15 cellular contexts compared by ENCODE assay signal in the genomic region with DNA sequence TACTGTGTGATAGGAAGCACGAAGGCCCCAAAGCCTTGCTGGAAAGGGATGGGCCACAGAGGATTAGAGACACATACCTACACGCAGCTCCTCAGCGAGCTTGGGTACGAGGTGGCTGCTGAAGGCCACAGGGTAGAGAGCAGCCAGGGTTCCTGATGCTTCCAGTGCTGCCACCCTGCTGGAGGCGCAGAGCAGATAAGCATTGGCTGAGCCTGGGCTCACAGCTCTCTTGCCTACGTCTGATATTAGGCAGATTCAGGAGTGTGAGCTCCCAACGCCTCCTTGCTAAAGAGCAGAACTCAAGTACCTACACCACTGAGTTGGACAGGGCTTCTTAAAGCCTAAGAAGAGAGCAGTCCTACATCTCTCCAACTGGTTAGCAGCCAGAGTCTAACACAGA. TPM values are rescaled to one million over a fixed set of nuclear protein-coding genes. Genes with fewer than 3 reads are reported as not detected.
A peak's percentile ranks its signal among the peaks of the same experiment; 100 is the strongest.
DNase-seq lines count a peak whose midpoint lies in the region; ATAC-seq and TF ChIP-seq lines count a peak whose summit lies in the region.
"Had no signal": no experiment of that assay in that cellular context is flagged by ENCODE, and none has a peak within 500 bp of the region (broad histone marks: within the 10 kb centered on the region; RNA-seq: fewer than 3 reads in every experiment).

No MANE protein-coding gene starts in this region.

- no peaks in the 10 kb centered on the region for H3K79me1 ChIP-seq in neuronal stem cell (ENCODE audit: low read depth, low read length)

- H2BK120ac ChIP-seq in neuronal stem cell (ENCODE audit: low read depth, low read length): no peak overlapping the region

- intact Hi-C loops in right cardiac atrium (cut with DNase I): loop anchor here in 1 of 4 donors (10.0 kb wide), 1 partner anchor 89 kb away; no protein-coding TSS in a partner anchor
- intact Hi-C loops in Right ventricle myocardium inferior (cut with DNase I): no loop called here
- intact Hi-C loops in head of caudate nucleus (cut with DNase I): no loop called here
- intact Hi-C loops in vagina (cut with DNase I): no loop called here

- H3K36me3 ChIP-seq in neuronal stem cell (replicated peaks in 1 of 2; ENCODE audit: control insufficient read depth in 2 of 2, insufficient read depth in 2 of 2, low read length in 2 of 2) (peaks cover 68 to 99% of the 10 kb centered on the region in 2 donors), vagina (peaks cover 0 to 98% of the 10 kb centered on the region in 2 donors)

- no peak overlapping the region for H4K91ac ChIP-seq in neuronal stem cell (ENCODE audit: low read depth, low read length, poor library complexity)

- no peak overlapping the region for H2AK5ac ChIP-seq in neuronal stem cell (ENCODE audit: low read depth, low read length)

- H3K18ac ChIP-seq in neuronal stem cell (ENCODE audit: low read length): no peak overlapping the region

- H3K9ac ChIP-seq in neuronal stem cell (ENCODE audit: low read depth, low read length, poor library complexity): no peak overlapping the region

- H2BK12ac ChIP-seq in neuronal stem cell (ENCODE audit: low read length): no peak overlapping the region

- H3K9me3 ChIP-seq in right cardiac atrium (ENCODE audit: control insufficient read depth, low read length) (no peaks in the 10 kb centered on the region), neuronal stem cell (replicated peaks in 1 of 2; ENCODE audit: control insufficient read depth in 2 of 2, insufficient read depth in 1 of 2, low read depth in 1 of 2, low read length in 2 of 2) (no peaks in the 10 kb centered on the region), vagina (no peaks in the 10 kb centered on the region)
- H3K9me3 ChIP-seq: A549, SJCRH30 had no signal

- no peak overlapping the region for H2AFZ ChIP-seq in neuronal stem cell (ENCODE audit: low read length)

- no peak for TF ChIP-seq CTCF in vagina (IDR thresholded peaks at IDR 0.05)

- H3K23ac ChIP-seq in neuronal stem cell (ENCODE audit: low read depth, low read length, poor library complexity): peak overlapping the region; percentile 43

- no peak overlapping the region for H2BK5ac ChIP-seq in neuronal stem cell (ENCODE audit: low read length)

- no peaks in the 10 kb centered on the region for H3K27me3 ChIP-seq in right cardiac atrium (ENCODE audit: control insufficient read depth, insufficient read depth)
- no peaks in the 10 kb centered on the region for H3K27me3 ChIP-seq in neuronal stem cell (ENCODE audit: control insufficient read depth in 3 of 3, insufficient read depth in 3 of 3, low read depth in 1 of 3, low read length in 3 of 3)
- no peaks in the 10 kb centered on the region for H3K27me3 ChIP-seq in vagina
- H3K27me3 ChIP-seq: SJCRH30 had no signal

- H3K27ac ChIP-seq in right cardiac atrium (ENCODE audit: low read length) (peak overlapping the region; percentile 45), neuronal stem cell (replicated peaks; ENCODE audit: low read length) (no peak overlapping the region), vagina (peak overlapping the region; percentile 76)
- H3K27ac ChIP-seq: C4-2B, SJCRH30 had no signal

- no peak overlapping the region for H3K4me2 ChIP-seq in neuronal stem cell (ENCODE audit: insufficient read depth, low read length, poor library complexity, severe bottlenecking)
- H3K4me2 ChIP-seq: A549 had no signal

- no peak overlapping the region for H3K14ac ChIP-seq in neuronal stem cell (ENCODE audit: low read length)

- H2BK15ac ChIP-seq in neuronal stem cell (ENCODE audit: low read length): no peak overlapping the region

- WGBS in right cardiac atrium: 77% methylated on average over 7 of the region's 7 CpGs
- WGBS in neuronal stem cell (ENCODE audit: extremely low coverage in 2 of 2, insufficient read length in 2 of 2, insufficient replicate concordance in 1 of 2), 2 donors: no CpG with 5 or more reads among the region's 7 CpGs

- no peak for TF ChIP-seq POLR2A in vagina (IDR thresholded peaks at IDR 0.05)

- ATAC-seq in right cardiac atrium: peak in 1 of 2 donors; percentile 37
- no peak for ATAC-seq in Right ventricle myocardium inferior
- ATAC-seq in GM19397 (IDR thresholded peaks at IDR 0.05; ENCODE audit: unreplicated experiment): no peak

- H3K4ac ChIP-seq in neuronal stem cell (ENCODE audit: low read length): no peak overlapping the region

- H3K4me1 ChIP-seq in right cardiac atrium (ENCODE audit: control insufficient read depth, insufficient read depth, low read length): peaks cover 6% of the 10 kb centered on the region
- no peaks in the 10 kb centered on the region for H3K4me1 ChIP-seq in neuronal stem cell (ENCODE audit: control insufficient read depth in 2 of 2, insufficient read depth in 1 of 2, low read depth in 1 of 2, low read length in 2 of 2)
- peaks cover 32% of the 10 kb centered on the region for H3K4me1 ChIP-seq in vagina

- no peak overlapping the region for H4K8ac ChIP-seq in neuronal stem cell (ENCODE audit: low read depth, low read length)

- DNase-seq in right cardiac atrium (no peak), Right ventricle myocardium inferior (ENCODE audit: missing footprints) (no peak), head of caudate nucleus (peak in 23 of 42 donors; percentile 11 to 77 (median 45)), neuronal stem cell (ENCODE audit: low spot score) (no peak), vagina (ENCODE audit: extremely low spot score in 2 of 2) (no peak)
- DNase-seq in activated CD8-positive, alpha-beta memory T cell treated with anti-CD3 and anti-CD28 coated beads for 24 hours: no peak
- DNase-seq in activated CD4-positive, alpha-beta T cell treated with anti-CD3 and anti-CD28 coated beads, Interleukin-2, amount 50 U/mL, for 4 hours: no peak
- DNase-seq: NCI-H1417, NCI-H187 treated with DMSO at 0.1 percent for 48 hours, NCI-H446, OCI-M1, SJCRH30 had no signal

- H3K4me3 ChIP-seq in right cardiac atrium (ENCODE audit: low read length) (no peak overlapping the region), neuronal stem cell (ENCODE audit: low read length in 2 of 2) (no peak overlapping the region), vagina (no peak overlapping the region)
- H3K4me3 ChIP-seq: A549, SJCRH30 had no signal

RNA-seq across cellular contexts. Expression of gene ZDHHC16, which starts 20.0 kb away (rescaled TPM):
- total RNA-seq in right cardiac atrium (10 to 100 TPM; 18.9 to 28.6 (median 23.8) TPM), Right ventricle myocardium inferior (19.1 TPM), vagina (27.3 TPM)
- polyA plus RNA-seq in right cardiac atrium: 23.4 TPM
- polyA plus RNA-seq in neuronal stem cell (2013, experiment 1 of 2): 23.5 TPM
- polyA plus RNA-seq in neuronal stem cell (2013, experiment 2 of 2): 23.2 TPM

RNA-seq across cellular contexts. Expression of gene EXOSC1, which starts 20.2 kb away (rescaled TPM):
- 10 to 100 TPM; 19.8 to 22.1 (median 21.1) TPM for total RNA-seq in right cardiac atrium
- 35.2 TPM for polyA plus RNA-seq in right cardiac atrium
- total RNA-seq in Right ventricle myocardium inferior: 18.2 TPM
- polyA plus RNA-seq in neuronal stem cell (2013, experiment 1 of 2): 57.3 TPM
- polyA plus RNA-seq in neuronal stem cell (2013, experiment 2 of 2): 58.3 TPM
- total RNA-seq in vagina: 37.6 TPM

RNA-seq across cellular contexts. Expression of gene MMS19, which starts 32.2 kb away (rescaled TPM):
- total RNA-seq in right cardiac atrium (10 to 100 TPM; 32.8 to 40.0 (median 36.8) TPM), Right ventricle myocardium inferior (37.7 TPM), vagina (92.6 TPM)
- 33.7 TPM for polyA plus RNA-seq in right cardiac atrium
- 105 TPM for polyA plus RNA-seq in neuronal stem cell (2013, experiment 1 of 2)
- 107 TPM for polyA plus RNA-seq in neuronal stem cell (2013, experiment 2 of 2)

RNA-seq across cellular contexts. Expression of gene UBTD1, which starts 32.7 kb away (rescaled TPM):
- total RNA-seq in right cardiac atrium: 10 to 100 TPM; 24.8 to 27.6 (median 25.8) TPM
- 42.1 TPM for polyA plus RNA-seq in right cardiac atrium
- total RNA-seq in Right ventricle myocardium inferior: 26.6 TPM
- 14.8 TPM for polyA plus RNA-seq in neuronal stem cell (2013, experiment 1 of 2)
- polyA plus RNA-seq in neuronal stem cell (2013, experiment 2 of 2): 13.8 TPM
- 18.4 TPM for total RNA-seq in vagina

RNA-seq across cellular contexts. Expression of gene PGAM1, which starts 40.0 kb away (rescaled TPM):
- 100 to 1,000 TPM; 245 to 330 (median 314) TPM for total RNA-seq in right cardiac atrium
- polyA plus RNA-seq in right cardiac atrium: 204 TPM
- total RNA-seq in Right ventricle myocardium inferior: 220 TPM
- polyA plus RNA-seq in neuronal stem cell (2013, experiment 1 of 2): 252 TPM
- 248 TPM for polyA plus RNA-seq in neuronal stem cell (2013, experiment 2 of 2)
- total RNA-seq in vagina: 224 TPM

Comparison
In these comparisons a context has a peak if more than half of its experiments do, and no peak if none do; other contexts are left out.
1. DNase-seq: peak in head of caudate nucleus (23 of 42); none in right cardiac atrium (0 of 3), Right ventricle myocardium inferior (single experiment), neuronal stem cell (single experiment), vagina (0 of 2), activated CD8-positive, alpha-beta memory T cell treated with anti-CD3 and anti-CD28 coated beads for 24 hours (single experiment) and activated CD4-positive, alpha-beta T cell treated with anti-CD3 and anti-CD28 coated beads, Interleukin-2, amount 50 U/mL, for 4 hours (0 of 2).